Comparison of ENCODE assay signal across 25 cellular contexts in the genomic region with DNA sequence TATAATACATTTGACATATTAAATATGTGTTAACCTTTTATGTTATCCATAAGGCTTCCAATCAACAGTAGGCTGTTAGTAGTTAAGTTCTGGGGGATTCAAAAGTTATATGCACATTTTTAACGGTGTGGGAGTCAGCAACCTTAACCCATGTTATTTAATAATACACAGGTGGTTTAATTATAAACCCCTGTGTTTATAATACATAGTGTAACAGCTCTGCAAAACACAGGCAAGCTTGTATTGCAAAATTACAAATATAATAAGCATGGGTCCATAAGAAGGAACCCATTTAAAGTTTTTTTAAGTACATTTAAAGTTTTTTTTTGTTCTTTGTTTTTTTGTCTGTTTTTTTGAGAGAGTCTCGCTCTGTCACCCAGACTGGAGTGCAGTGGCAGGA.
"Had no signal": no experiment of that assay in that cellular context is flagged by ENCODE, and none has a peak within 500 bp of the region (broad histone marks: within the 10 kb centered on the region; RNA-seq: fewer than 3 reads in every experiment).

No MANE protein-coding gene starts in this region.

- H3K9me3 ChIP-seq: esophagus squamous epithelium, gastrocnemius medialis, mucosa of descending colon had no signal

- H3K4me3 ChIP-seq: coronary artery, esophagus squamous epithelium, gastrocnemius medialis, heart right ventricle, left ventricle myocardium inferior, lower lobe of right lung, mucosa of descending colon had no signal

- ATAC-seq: effector memory CD8-positive, alpha-beta T cell; esophagus mucosa; gastrocnemius medialis; heart right ventricle; left cardiac atrium; lower lobe of right lung; mucosa of descending colon had no signal

- DNase-seq: effector CD8-positive, alpha-beta T cell; effector memory CD8-positive, alpha-beta T cell; endodermal cell; erythroblast; esophagus squamous epithelium; foreskin fibroblast; foreskin melanocyte; gastrocnemius medialis; glutamatergic neuron; head of caudate nucleus; heart right ventricle; hippocampal formation; left cardiac atrium; left ventricle myocardium inferior; lower lobe of right lung; mesenchymal stem cell; mucosa of descending colon; naive B cell had no signal

- H3K4me1 ChIP-seq: gastrocnemius medialis, left ventricle myocardium inferior had no signal

- H3K27me3 ChIP-seq: esophagus squamous epithelium, gastrocnemius medialis, heart right ventricle had no signal

- H3K36me3 ChIP-seq: esophagus squamous epithelium, gastrocnemius medialis, heart right ventricle, left ventricle myocardium inferior, lower lobe of right lung had no signal

- FAIRE-seq: colon, endometrium, islet of Langerhans, keratinocyte had no signal

- H3K27ac ChIP-seq: coronary artery, epithelial cell of prostate, esophagus squamous epithelium, gastrocnemius medialis, heart right ventricle, left ventricle myocardium inferior had no signal
